ENCODE assay signal across 13 cellular contexts in genomic region chr9:112555844-112556482, GRCh38.
DNase-seq lines count a peak whose midpoint lies in the region; ATAC-seq, FAIRE-seq and TF ChIP-seq lines count a peak whose summit lies in the region.
"Had no signal": no experiment of that assay in that cellular context is flagged by ENCODE, and none has a peak within 500 bp of the region (broad histone marks: within the 10 kb centered on the region; RNA-seq: fewer than 3 reads in every experiment).

No MANE protein-coding gene starts in this region.

- no peak overlapping the region for H3K4me3 ChIP-seq in body of pancreas
- H3K4me3 ChIP-seq in HepG2 (replicated peaks in 1 of 3; ENCODE audit: insufficient read depth in 1 of 3, low read depth in 2 of 3, low read length in 3 of 3), result no peak overlapping the region
- no peak overlapping the region for H3K4me3 ChIP-seq in gastroesophageal sphincter
- H3K4me3 ChIP-seq: spleen had no signal

- no peak for TF ChIP-seq RAD21 in HepG2 (CRISPR knock-in tag; IDR thresholded peaks at IDR 0.05)

- TF ChIP-seq POLR2A in body of pancreas (IDR thresholded peaks at IDR 0.05) (no peak), HepG2 (IDR thresholded peaks at IDR 0.05; ENCODE audit: insufficient read depth in 1 of 2, low read depth in 2 of 2, low read length in 2 of 2) (no peak), gastroesophageal sphincter (IDR thresholded peaks at IDR 0.05) (no peak)

- H3K9me3 ChIP-seq in body of pancreas, result no peaks in the 10 kb centered on the region
- H3K9me3 ChIP-seq in HepG2 (ENCODE audit: low read length), result no peaks in the 10 kb centered on the region
- no peaks in the 10 kb centered on the region for H3K9me3 ChIP-seq in gastroesophageal sphincter
- H3K9me3 ChIP-seq: spleen had no signal

- H3K9ac ChIP-seq in HepG2 (ENCODE audit: insufficient read depth, low read depth, low read length), result no peak overlapping the region

- H3K4me1 ChIP-seq in body of pancreas (peaks cover 54% of the 10 kb centered on the region), HepG2 (ENCODE audit: insufficient read depth, low read length) (peaks cover 23% of the 10 kb centered on the region), gastroesophageal sphincter (no peaks in the 10 kb centered on the region)
- H3K4me1 ChIP-seq: spleen had no signal

- no peak overlapping the region for H2AFZ ChIP-seq in HepG2 (ENCODE audit: low read length)

- 44 to 52% methylated on average over 9 of the region's 9 CpGs for WGBS in body of pancreas, 2 donors
- 67% methylated on average over 9 of the region's 9 CpGs for WGBS in HepG2 (ENCODE audit: low lambda C conversion rate)
- WGBS in gastroesophageal sphincter (ENCODE audit: low coverage in 1 of 2), 2 donors, result 90 to 94% methylated on average over 6 to 8 of the region's 9 CpGs

- H4K20me1 ChIP-seq in HepG2 (ENCODE audit: insufficient read depth, low read length), result no peaks in the 10 kb centered on the region; the same call in none of the 2 replicates

- intact Hi-C loops in body of pancreas (cut with DNase I), result no loop called here
- intact Hi-C loops in HepG2 (cut with micrococcal nuclease; ENCODE audit: unreplicated experiment), result loop anchor here (2.0 kb wide), 1 partner anchor 15 kb away; no protein-coding TSS in a partner anchor

- H3K27ac ChIP-seq in body of pancreas, result peak overlapping the region in 3 of 4 donors; percentile 35 to 50 (median 39)
- no peak overlapping the region for H3K27ac ChIP-seq in HepG2 (ENCODE audit: extremely low read length, insufficient read depth, low read length)
- H3K27ac ChIP-seq in gastroesophageal sphincter, result no peak overlapping the region
- H3K27ac ChIP-seq: spleen had no signal

- no peaks in the 10 kb centered on the region for H3K27me3 ChIP-seq in body of pancreas
- no peaks in the 10 kb centered on the region for H3K27me3 ChIP-seq in HepG2 (ENCODE audit: control insufficient read depth in 1 of 2, insufficient read depth in 2 of 2, low read length in 2 of 2)
- H3K27me3 ChIP-seq in gastroesophageal sphincter, result no peaks in the 10 kb centered on the region
- H3K27me3 ChIP-seq: spleen had no signal

- BruUV-seq in HepG2 (replicated peaks; lab: Mats Ljungman, UMichigan), result no TSS peak

- H3K4me2 ChIP-seq in HepG2 (ENCODE audit: low read depth, low read length), result peak overlapping the region; percentile 51

- DNase-seq in stimulated activated CD4-positive, alpha-beta T cell treated with anti-CD3 and anti-CD28 coated beads, Interleukin-1b, Interleukin-23, amount 100 ng/mL, for 48 hours, result peak; percentile 3
- DNase-seq in stimulated activated CD4-positive, alpha-beta T cell treated with anti-CD3 and anti-CD28 coated beads, Interleukin-2, amount 100 ng/mL, for 48 hours, result no peak
- DNase-seq in body of pancreas (peak; percentile 59 to 74 (median 64)), HepG2 (ENCODE audit: low spot score) (peak; percentile 33)
- DNase-seq: activated CD8-positive, alpha-beta T cell treated with anti-CD3 and anti-CD28 coated beads, Interleukin-2, amount 10 ng/mL, durations not matched to agents 7 days and 5 days; amygdala; NCI-H1436; SHP77; spleen had no signal

- peak; percentile 34 for FAIRE-seq in HepG2 (lab: Jason Lieb, UNC)

- POLR2A ChIA-PET in HepG2 (lab: Yijun Ruan, JAX), result no interaction called here

- in situ Hi-C loops in HepG2 (cut with HindIII; ENCODE audit: extremely low pct_ligation_motif_present, low pct_unique_long_range_greater_than_20kb), result no loop called here

- no peak for TF ChIP-seq CTCF in body of pancreas (IDR thresholded peaks at IDR 0.05)
- no peak for TF ChIP-seq CTCF in HepG2 (CRISPR knock-in tag; IDR thresholded peaks at IDR 0.05)
- TF ChIP-seq CTCF in gastroesophageal sphincter (IDR thresholded peaks at IDR 0.05), result no peak

- H3K79me2 ChIP-seq in HepG2 (ENCODE audit: insufficient read depth, low read length), result peaks cover 41% of the 10 kb centered on the region

- ATAC-seq in body of pancreas (peak; percentile 76), HepG2 (peak; percentile 94), gastroesophageal sphincter (no peak), HG03460 (IDR thresholded peaks at IDR 0.05; ENCODE audit: unreplicated experiment) (no peak), GM21515 (IDR thresholded peaks at IDR 0.05; ENCODE audit: unreplicated experiment) (no peak), HG03354 (IDR thresholded peaks at IDR 0.05; ENCODE audit: poor library complexity, severe bottlenecking, unreplicated experiment) (no peak)
- ATAC-seq: activated CD8-positive, alpha-beta T cell treated with anti-CD3 and anti-CD28 coated beads, Interleukin-2, amount 10 ng/mL, durations not matched to agents 7 days and 5 days had no signal

- TF ChIP-seq EP300 in HepG2 (IDR thresholded peaks at IDR 0.05; ENCODE audit: low read depth in 2 of 2, low read length in 2 of 2), result no peak
- no peak for TF ChIP-seq EP300 in HepG2 (CRISPR knock-in tag; IDR thresholded peaks at IDR 0.05; ENCODE audit: borderline replicate concordance)
- TF ChIP-seq EP300 in gastroesophageal sphincter (IDR thresholded peaks at IDR 0.05), result no peak

- H3K36me3 ChIP-seq in body of pancreas (replicated peaks in 1 of 2; ENCODE audit: insufficient read depth in 1 of 2, low read depth in 2 of 2) (no peaks in the 10 kb centered on the region), HepG2 (replicated peaks in 1 of 2; ENCODE audit: control insufficient read depth in 1 of 2, insufficient read depth in 2 of 2, low read length in 2 of 2) (no peaks in the 10 kb centered on the region), gastroesophageal sphincter (no peaks in the 10 kb centered on the region)
- H3K36me3 ChIP-seq: spleen had no signal

- CTCF ChIA-PET in HepG2 (lab: Yijun Ruan, JAX; ENCODE audit: low intra/inter-chr PET ratio, low total read pairs), result no interaction called here

TF ChIP-seq in HepG2, 621 proteins besides CTCF, POLR2A, EP300 and RAD21 (continues in another document):
- TF ChIP-seq ZBED4 (CRISPR knock-in tag; IDR thresholded peaks at IDR 0.05; ENCODE audit: borderline replicate concordance) (no peak), ETV6 (CRISPR knock-in tag; conservative IDR thresholded peaks at IDR 0.05) (no peak), MED13 (CRISPR knock-in tag; IDR thresholded peaks at IDR 0.05) (no peak), EHMT2 (IDR thresholded peaks at IDR 0.05; ENCODE audit: borderline replicate concordance, low read depth, low read length) (no peak), ZEB1 (IDR thresholded peaks at IDR 0.05; ENCODE audit: insufficient replicate concordance, low read depth) (no peak), YEATS2 (CRISPR knock-in tag; IDR thresholded peaks at IDR 0.05; ENCODE audit: borderline replicate concordance) (no peak), HES4 (CRISPR knock-in tag; IDR thresholded peaks at IDR 0.05; ENCODE audit: borderline replicate concordance) (no peak), MIER3 (CRISPR knock-in tag; IDR thresholded peaks at IDR 0.05; ENCODE audit: borderline replicate concordance) (no peak), SRF (IDR thresholded peaks at IDR 0.05; ENCODE audit: low read depth, low read length) (no peak), CCDC6 (CRISPR knock-in tag; IDR thresholded peaks at IDR 0.05) (no peak)
- TF ChIP-seq, protein P1, sequence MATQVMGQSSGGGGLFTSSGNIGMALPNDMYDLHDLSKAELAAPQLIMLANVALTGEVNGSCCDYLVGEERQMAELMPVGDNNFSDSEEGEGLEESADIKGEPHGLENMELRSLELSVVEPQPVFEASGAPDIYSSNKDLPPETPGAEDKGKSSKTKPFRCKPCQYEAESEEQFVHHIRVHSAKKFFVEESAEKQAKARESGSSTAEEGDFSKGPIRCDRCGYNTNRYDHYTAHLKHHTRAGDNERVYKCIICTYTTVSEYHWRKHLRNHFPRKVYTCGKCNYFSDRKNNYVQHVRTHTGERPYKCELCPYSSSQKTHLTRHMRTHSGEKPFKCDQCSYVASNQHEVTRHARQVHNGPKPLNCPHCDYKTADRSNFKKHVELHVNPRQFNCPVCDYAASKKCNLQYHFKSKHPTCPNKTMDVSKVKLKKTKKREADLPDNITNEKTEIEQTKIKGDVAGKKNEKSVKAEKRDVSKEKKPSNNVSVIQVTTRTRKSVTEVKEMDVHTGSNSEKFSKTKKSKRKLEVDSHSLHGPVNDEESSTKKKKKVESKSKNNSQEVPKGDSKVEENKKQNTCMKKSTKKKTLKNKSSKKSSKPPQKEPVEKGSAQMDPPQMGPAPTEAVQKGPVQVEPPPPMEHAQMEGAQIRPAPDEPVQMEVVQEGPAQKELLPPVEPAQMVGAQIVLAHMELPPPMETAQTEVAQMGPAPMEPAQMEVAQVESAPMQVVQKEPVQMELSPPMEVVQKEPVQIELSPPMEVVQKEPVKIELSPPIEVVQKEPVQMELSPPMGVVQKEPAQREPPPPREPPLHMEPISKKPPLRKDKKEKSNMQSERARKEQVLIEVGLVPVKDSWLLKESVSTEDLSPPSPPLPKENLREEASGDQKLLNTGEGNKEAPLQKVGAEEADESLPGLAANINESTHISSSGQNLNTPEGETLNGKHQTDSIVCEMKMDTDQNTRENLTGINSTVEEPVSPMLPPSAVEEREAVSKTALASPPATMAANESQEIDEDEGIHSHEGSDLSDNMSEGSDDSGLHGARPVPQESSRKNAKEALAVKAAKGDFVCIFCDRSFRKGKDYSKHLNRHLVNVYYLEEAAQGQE (IDR thresholded peaks at IDR 0.05; ENCODE audit: borderline replicate concordance in 1 of 2, low read depth in 1 of 2, low read length in 2 of 2), result no peak

Comparison
In these comparisons a context has a peak if more than half of its experiments do, and no peak if none do; other contexts are left out.
1. DNase-seq: peak in stimulated activated CD4-positive, alpha-beta T cell treated with anti-CD3 and anti-CD28 coated beads, Interleukin-1b, Interleukin-23, amount 100 ng/mL, for 48 hours (single experiment), body of pancreas (4 of 4) and HepG2 (single experiment); none in stimulated activated CD4-positive, alpha-beta T cell treated with anti-CD3 and anti-CD28 coated beads, Interleukin-2, amount 100 ng/mL, for 48 hours (0 of 2).
2. ATAC-seq: peak in body of pancreas (single experiment) and HepG2 (single experiment); none in gastroesophageal sphincter (single experiment), HG03460 (single experiment), GM21515 (single experiment) and HG03354 (single experiment).
3. H3K27ac ChIP-seq: peak in body of pancreas (3 of 4); none in HepG2 (single experiment) and gastroesophageal sphincter (0 of 4).